In genomic region chr11:73760680-73761402, GRCh38 we compare ENCODE assay signal across 8 cellular contexts. TPM values are rescaled to one million over a fixed set of nuclear protein-coding genes. Genes with fewer than 3 reads are reported as not detected.
DNase-seq lines count a peak whose midpoint lies in the region; ATAC-seq and TF ChIP-seq lines count a peak whose summit lies in the region.

RAB6A (minus strand) TSS chr11:73761074; CDS start chr11:73760635, 439 bp downstream.

- H3K4me1 ChIP-seq in heart right ventricle (peaks cover 3 to 40% (median 31%) of the 10 kb centered on the region in 9 donors), upper lobe of right lung (peaks cover 23% of the 10 kb centered on the region)

- H3K36me3 ChIP-seq in heart right ventricle (no peaks in the 10 kb centered on the region), upper lobe of right lung (no peaks in the 10 kb centered on the region)

- H3K9me3 ChIP-seq in heart right ventricle = no peaks in the 10 kb centered on the region
- no peaks in the 10 kb centered on the region for H3K9me3 ChIP-seq in upper lobe of right lung

- intact Hi-C loops in T-helper 1 cell treated with Interleukin-12 subunit alpha and Interleukin-12 subunit beta and Interleukin-4 antibody, amounts not matched to agents 30 ng/mL and 1 ng/mL, for 36 hours (cut with micrococcal nuclease) = loop anchor here (1.0 to 10.0 kb wide), 10 partner anchors 18 to 947 kb away; partner anchors contain the start of genes ATG16L2, C2CD3, COA4 and FAM168A
- intact Hi-C loops in heart right ventricle (cut with DNase I) (loop anchor here in 7 of 10 donors (1.0 to 2.0 kb wide), 2 partner anchors 18 kb away; no protein-coding TSS in a partner anchor), posterior vena cava (cut with DNase I) (no loop called here), upper lobe of right lung (cut with DNase I) (no loop called here)

- WGBS in heart right ventricle, 2 donors = 0% methylated on average over 68 to 74 of the region's 74 CpGs

- TF ChIP-seq CTCF in GM13977 (IDR thresholded peaks at IDR 0.05; ENCODE audit: extremely low read depth, insufficient read depth, missing control alignments) (peak; percentile 31), heart right ventricle (IDR thresholded peaks at IDR 0.05) (peak in 8 of 9 donors; percentile 9 to 56 (median 41)), upper lobe of right lung (IDR thresholded peaks at IDR 0.05) (peak; percentile 45)

- in situ Hi-C loops in GM13977 (cut with MboI; ENCODE audit: low pct_unique_long_range_greater_than_20kb, low sequenced_read_pairs, unreplicated experiment) = no loop called here

- peak; percentile 90 for ATAC-seq in HG02884 (IDR thresholded peaks at IDR 0.05; ENCODE audit: unreplicated experiment)
- peak; percentile 95 to 98 (median 97) for ATAC-seq in heart right ventricle
- peak; percentile 96 for ATAC-seq in upper lobe of right lung

- H3K27ac ChIP-seq in heart right ventricle (peak within 1 kb of the TSS; percentile 95 to 99 (median 98)), upper lobe of right lung (peak within 1 kb of the TSS; percentile 98)

- H3K27me3 ChIP-seq in heart right ventricle = no peaks in the 10 kb centered on the region
- no peaks in the 10 kb centered on the region for H3K27me3 ChIP-seq in upper lobe of right lung

- peak within 1 kb of the TSS; percentile 87 to 99 (median 97) for H3K4me3 ChIP-seq in heart right ventricle
- H3K4me3 ChIP-seq in upper lobe of right lung = peak within 1 kb of the TSS; percentile 98

- DNase-seq in GM13977 (ENCODE audit: low spot score) = peak; percentile 98
- peak; percentile 98 for DNase-seq in NCI-H146 treated with DMSO at 0.1 percent for 48 hours (lab: John Stamatoyannopoulos, UW; ENCODE audit: unreplicated experiment)
- peak; percentile 99 for DNase-seq in amniotic epithelial cell (ENCODE audit: low read depth)
- DNase-seq in heart right ventricle = peak; percentile 100
- peak; percentile 100 for DNase-seq in posterior vena cava (ENCODE audit: low spot score)
- peak; percentile 100 for DNase-seq in upper lobe of right lung

RNA-seq across cellular contexts. Expression of gene RAB6A, which starts in this region (rescaled TPM):
- total RNA-seq in T-helper 1 cell treated with Interleukin-12 subunit alpha and Interleukin-12 subunit beta and Interleukin-4 antibody, amounts not matched to agents 30 ng/mL and 1 ng/mL, for 36 hours = 96.5 and 97.4 TPM in 2 replicates
- 100 to 1,000 TPM in 8 of 10 donors, 10 to 100 TPM in 2; 96.5 to 137 (median 120) TPM for total RNA-seq in heart right ventricle
- polyA plus RNA-seq in heart right ventricle = 10 to 100 TPM; 39.1 to 67.8 TPM
- total RNA-seq in posterior vena cava = 100 to 1,000 TPM; 118 to 140 TPM
- 137 TPM for total RNA-seq in upper lobe of right lung

Comparison
In these comparisons a context has a peak if more than half of its experiments do, and no peak if none do; other contexts are left out.
1. Peak in every context shown above with its lines: DNase-seq, ATAC-seq, H3K4me3 ChIP-seq and H3K27ac ChIP-seq.
2. intact Hi-C loops: an anchor here in T-helper 1 cell treated with Interleukin-12 subunit alpha and Interleukin-12 subunit beta and Interleukin-4 antibody, amounts not matched to agents 30 ng/mL and 1 ng/mL, for 36 hours (1.0 to 10.0 kb wide) and heart right ventricle (1.0 to 2.0 kb wide); none called in posterior vena cava and upper lobe of right lung.